ENCODE assay signal across 11 cellular contexts in genomic region chr5:57497733-57498132, GRCh38. TPM values are rescaled to one million over a fixed set of nuclear protein-coding genes. Genes with fewer than 3 reads are reported as not detected.
"Had no signal": no experiment of that assay in that cellular context is flagged by ENCODE, and none has a peak within 500 bp of the region (broad histone marks: within the 10 kb centered on the region; RNA-seq: fewer than 3 reads in every experiment).

No MANE protein-coding gene starts in this region.

- H3K9me3 Mint-ChIP-seq: GM23338, H9, HFFc6 had no signal

- H3K27ac ChIP-seq: GM23248 had no signal

- H3K9me3 ChIP-seq: HAP-1 had no signal

- H3K4me2 ChIP-seq: GM23338 had no signal

- H3K27ac Mint-ChIP-seq: GM23338, H9, HFFc6 had no signal

- H3K4me1 ChIP-seq: HAP-1 had no signal

- H3K9ac ChIP-seq: GM23248 had no signal

- H3K4me3 ChIP-seq: GM23248, GM23338, HAP-1 had no signal

- ATAC-seq: GM23338, HCT116 had no signal

- DNase-seq: GM23248, GOT3, H7, H9, HCEC 1CT, HFFc6 had no signal

- H3K36me3 ChIP-seq: HAP-1 had no signal

- FAIRE-seq: H1, H54 had no signal

- H2AFZ ChIP-seq: GM23248, GM23338 had no signal

- H3K4me3 Mint-ChIP-seq: GM23338, H9, HFFc6 had no signal

RNA-seq across cellular contexts. Expression of gene ACTBL2, which starts 15.1 kb away (rescaled TPM):
- total RNA-seq: GM23338, H1, H7, H9, HFFc6 had no signal
- polyA plus RNA-seq: GM23338, H1 had no signal
